ENCODE assay signal across 1 cellular context in the genomic region with DNA sequence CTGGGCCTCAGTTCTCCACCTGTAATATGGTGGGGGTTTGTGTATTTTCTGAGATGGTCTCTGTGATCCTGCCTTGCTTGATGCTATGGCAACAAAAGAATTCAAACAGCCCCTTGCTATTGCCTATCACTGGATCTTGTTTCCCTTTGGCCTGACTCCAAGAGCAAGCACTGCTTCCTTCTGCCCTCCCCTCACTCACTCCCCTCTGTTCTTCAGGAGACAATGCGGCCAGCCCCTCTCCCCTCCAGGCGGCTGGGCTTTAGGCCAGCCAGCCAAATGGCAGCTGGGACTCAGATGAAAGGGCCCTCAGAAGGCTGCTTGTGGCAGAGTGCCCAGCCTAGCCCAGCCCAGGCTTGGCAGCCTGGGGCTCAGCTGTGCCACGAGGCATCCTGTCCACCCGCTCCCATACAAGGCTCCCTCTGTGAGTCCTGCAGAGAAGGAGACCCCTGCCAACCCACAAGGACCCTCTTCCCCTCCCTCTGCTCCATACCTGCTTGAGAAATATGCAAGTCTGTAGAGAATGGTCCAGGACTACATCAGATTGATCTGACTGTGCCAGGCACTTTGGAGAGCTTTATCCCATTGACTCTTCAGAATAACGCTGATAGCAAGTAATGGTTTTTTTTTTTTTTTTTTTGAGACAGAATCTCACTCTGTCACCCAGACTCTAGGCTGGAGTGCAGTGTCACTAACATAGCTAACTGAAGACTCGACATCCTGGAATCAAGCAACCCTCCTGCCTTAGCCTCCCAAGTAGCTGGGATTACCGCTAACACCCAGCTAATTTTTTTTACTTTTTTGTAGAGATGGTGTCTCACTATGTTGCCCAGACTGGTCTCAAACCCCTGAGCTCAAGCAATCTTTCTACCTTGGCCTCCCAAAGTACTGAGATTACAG.
TF ChIP-seq lines count a peak whose summit lies in the region.

No MANE protein-coding gene starts in this region.

TF ChIP-seq in WTC11, 78 proteins besides CTCF, POLR2A, EP300 and RAD21 (continued from another document):
- TF ChIP-seq, protein P1, sequence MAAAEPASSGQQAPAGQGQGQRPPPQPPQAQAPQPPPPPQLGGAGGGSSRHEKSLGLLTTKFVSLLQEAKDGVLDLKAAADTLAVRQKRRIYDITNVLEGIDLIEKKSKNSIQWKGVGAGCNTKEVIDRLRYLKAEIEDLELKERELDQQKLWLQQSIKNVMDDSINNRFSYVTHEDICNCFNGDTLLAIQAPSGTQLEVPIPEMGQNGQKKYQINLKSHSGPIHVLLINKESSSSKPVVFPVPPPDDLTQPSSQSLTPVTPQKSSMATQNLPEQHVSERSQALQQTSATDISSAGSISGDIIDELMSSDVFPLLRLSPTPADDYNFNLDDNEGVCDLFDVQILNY (CRISPR knock-in tag; IDR thresholded peaks at IDR 0.05), result no peak
- TF ChIP-seq, protein P2, sequence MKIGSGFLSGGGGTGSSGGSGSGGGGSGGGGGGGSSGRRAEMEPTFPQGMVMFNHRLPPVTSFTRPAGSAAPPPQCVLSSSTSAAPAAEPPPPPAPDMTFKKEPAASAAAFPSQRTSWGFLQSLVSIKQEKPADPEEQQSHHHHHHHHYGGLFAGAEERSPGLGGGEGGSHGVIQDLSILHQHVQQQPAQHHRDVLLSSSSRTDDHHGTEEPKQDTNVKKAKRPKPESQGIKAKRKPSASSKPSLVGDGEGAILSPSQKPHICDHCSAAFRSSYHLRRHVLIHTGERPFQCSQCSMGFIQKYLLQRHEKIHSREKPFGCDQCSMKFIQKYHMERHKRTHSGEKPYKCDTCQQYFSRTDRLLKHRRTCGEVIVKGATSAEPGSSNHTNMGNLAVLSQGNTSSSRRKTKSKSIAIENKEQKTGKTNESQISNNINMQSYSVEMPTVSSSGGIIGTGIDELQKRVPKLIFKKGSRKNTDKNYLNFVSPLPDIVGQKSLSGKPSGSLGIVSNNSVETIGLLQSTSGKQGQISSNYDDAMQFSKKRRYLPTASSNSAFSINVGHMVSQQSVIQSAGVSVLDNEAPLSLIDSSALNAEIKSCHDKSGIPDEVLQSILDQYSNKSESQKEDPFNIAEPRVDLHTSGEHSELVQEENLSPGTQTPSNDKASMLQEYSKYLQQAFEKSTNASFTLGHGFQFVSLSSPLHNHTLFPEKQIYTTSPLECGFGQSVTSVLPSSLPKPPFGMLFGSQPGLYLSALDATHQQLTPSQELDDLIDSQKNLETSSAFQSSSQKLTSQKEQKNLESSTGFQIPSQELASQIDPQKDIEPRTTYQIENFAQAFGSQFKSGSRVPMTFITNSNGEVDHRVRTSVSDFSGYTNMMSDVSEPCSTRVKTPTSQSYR (CRISPR knock-in tag; IDR thresholded peaks at IDR 0.05), result no peak
- no peak for TF ChIP-seq NFYB (CRISPR knock-in tag; conservative IDR thresholded peaks at IDR 0.05; ENCODE audit: low read depth)
- TF ChIP-seq NFE2L1 (CRISPR knock-in tag; IDR thresholded peaks at IDR 0.05), result no peak
- TF ChIP-seq, protein P3, sequence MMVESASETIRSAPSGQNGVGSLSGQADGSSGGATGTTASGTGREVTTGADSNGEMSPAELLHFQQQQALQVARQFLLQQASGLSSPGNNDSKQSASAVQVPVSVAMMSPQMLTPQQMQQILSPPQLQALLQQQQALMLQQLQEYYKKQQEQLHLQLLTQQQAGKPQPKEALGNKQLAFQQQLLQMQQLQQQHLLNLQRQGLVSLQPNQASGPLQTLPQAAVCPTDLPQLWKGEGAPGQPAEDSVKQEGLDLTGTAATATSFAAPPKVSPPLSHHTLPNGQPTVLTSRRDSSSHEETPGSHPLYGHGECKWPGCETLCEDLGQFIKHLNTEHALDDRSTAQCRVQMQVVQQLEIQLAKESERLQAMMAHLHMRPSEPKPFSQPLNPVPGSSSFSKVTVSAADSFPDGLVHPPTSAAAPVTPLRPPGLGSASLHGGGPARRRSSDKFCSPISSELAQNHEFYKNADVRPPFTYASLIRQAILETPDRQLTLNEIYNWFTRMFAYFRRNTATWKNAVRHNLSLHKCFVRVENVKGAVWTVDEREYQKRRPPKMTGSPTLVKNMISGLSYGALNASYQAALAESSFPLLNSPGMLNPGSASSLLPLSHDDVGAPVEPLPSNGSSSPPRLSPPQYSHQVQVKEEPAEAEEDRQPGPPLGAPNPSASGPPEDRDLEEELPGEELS (CRISPR knock-in tag; IDR thresholded peaks at IDR 0.05), result no peak
- TF ChIP-seq ETV6 (CRISPR knock-in tag; IDR thresholded peaks at IDR 0.05), result no peak
